ENCODE assay signal across 10 cellular contexts in genomic region chr21:37005548-37006242, GRCh38. TPM values are rescaled to one million over a fixed set of nuclear protein-coding genes. Genes with fewer than 3 reads are reported as not detected.
DNase-seq lines count a peak whose midpoint lies in the region; ATAC-seq and TF ChIP-seq lines count a peak whose summit lies in the region.
"Had no signal": no experiment of that assay in that cellular context is flagged by ENCODE, and none has a peak within 500 bp of the region (broad histone marks: within the 10 kb centered on the region; RNA-seq: fewer than 3 reads in every experiment).

No MANE protein-coding gene starts in this region.

- H2AFZ ChIP-seq in ACC112 (ENCODE audit: low read length, unreplicated experiment) = peak overlapping the region; percentile 32
- H2AFZ ChIP-seq in PC-3 (ENCODE audit: low read length) = peak overlapping the region; percentile 100; the same call in 1 of the 2 replicates
- no peak overlapping the region for H2AFZ ChIP-seq in neural cell (ENCODE audit: low read depth, low read length)

- H3K36me3 ChIP-seq in ACC112 (ENCODE audit: insufficient read depth, low read length) (no peaks in the 10 kb centered on the region), PC-3 (ENCODE audit: low read depth, low read length) (no peaks in the 10 kb centered on the region), esophagus squamous epithelium (no peaks in the 10 kb centered on the region), neural cell (ENCODE audit: insufficient read depth, low read length) (no peaks in the 10 kb centered on the region)
- H3K36me3 ChIP-seq: SJSA1 had no signal

- POLR2A ChIA-PET in PC-3 (lab: Charles Lee; ENCODE audit: unreplicated experiment) = interaction anchor here (0.6 kb wide), 1 partner anchor 20 kb away, joined by 5 read pairs; no protein-coding TSS in a partner anchor

- H3K27ac ChIP-seq in ACC112 (ENCODE audit: low read depth, low read length) (no peak overlapping the region), PC-3 (ENCODE audit: low read length) (no peak overlapping the region), esophagus squamous epithelium (no peak overlapping the region), neural cell (ENCODE audit: low read length) (no peak overlapping the region)
- H3K27ac ChIP-seq: SJSA1 had no signal

- H3K4me2 ChIP-seq in PC-3 (ENCODE audit: low read length) = peak overlapping the region; percentile 86
- H3K4me2 ChIP-seq in neural cell (ENCODE audit: low read length) = no peak overlapping the region

- intact Hi-C loops in PC-3 (cut with micrococcal nuclease) = loop anchor here (5.0 kb wide), 1 partner anchor 82 kb away; no protein-coding TSS in a partner anchor
- intact Hi-C loops in esophagus squamous epithelium (cut with DNase I) = no loop called here

- H3K79me2 ChIP-seq in ACC112 (ENCODE audit: control insufficient read depth, insufficient read depth, low read length, unreplicated experiment) (no peaks in the 10 kb centered on the region), PC-3 (ENCODE audit: low read length) (no peaks in the 10 kb centered on the region), neural cell (replicated peaks; ENCODE audit: insufficient read depth, low read length) (no peaks in the 10 kb centered on the region)

- no peak for ATAC-seq in PC-3
- ATAC-seq in HG02870 (IDR thresholded peaks at IDR 0.05; ENCODE audit: unreplicated experiment) = no peak
- ATAC-seq in GM21423 (IDR thresholded peaks at IDR 0.05; ENCODE audit: unreplicated experiment) = no peak

- H3K4me1 ChIP-seq in ACC112 (ENCODE audit: control insufficient read depth, insufficient read depth, low read length, unreplicated experiment) = no peaks in the 10 kb centered on the region
- H3K4me1 ChIP-seq in PC-3 (ENCODE audit: insufficient read depth, low read length) = peaks cover 13% of the 10 kb centered on the region; the same call in 1 of the 2 replicates
- H3K4me1 ChIP-seq in esophagus squamous epithelium = peaks cover 12 to 29% (median 13%) of the 10 kb centered on the region in 3 donors

- H3F3A ChIP-seq in PC-3 (ENCODE audit: low read length, unreplicated experiment) = no peaks in the 10 kb centered on the region
- H3F3A ChIP-seq in neural cell (ENCODE audit: insufficient read depth, low read length, poor library complexity, severe bottlenecking) = no peaks in the 10 kb centered on the region

- DNase-seq in PC-3 (no peak), esophagus squamous epithelium (lab: John Stamatoyannopoulos, UW) (no peak), DMS53 (lab: John Stamatoyannopoulos, UW) (no peak), DMS53 treated with DMSO at 0.1 percent for 48 hours (lab: John Stamatoyannopoulos, UW; ENCODE audit: unreplicated experiment) (no peak)
- DNase-seq: HFFc6 had no signal

- no peak for TF ChIP-seq EP300 in neural cell (conservative IDR thresholded peaks at IDR 0.05; ENCODE audit: poor library complexity, severe bottlenecking)

- H3K4me3 ChIP-seq in ACC112 (ENCODE audit: low read depth, low read length) (peak overlapping the region; percentile 78), PC-3 (ENCODE audit: low read length) (peak overlapping the region; percentile 76; the same call in 1 of the 2 replicates), esophagus squamous epithelium (peak overlapping the region; percentile 41 to 75 (median 51)), neural cell (ENCODE audit: low read length) (peak overlapping the region; percentile 64)

- CTCF ChIA-PET in PC-3 (lab: Charles Lee) = no interaction called here

- WGBS in esophagus squamous epithelium, 2 donors = 82% methylated on average over 19 to 22 of the region's 58 CpGs

- TF ChIP-seq RAD21 in neural cell (conservative IDR thresholded peaks at IDR 0.05) = no peak

- H3K9me3 ChIP-seq in PC-3 (ENCODE audit: low read length) = no peaks in the 10 kb centered on the region
- no peaks in the 10 kb centered on the region for H3K9me3 ChIP-seq in esophagus squamous epithelium
- peaks cover 5% of the 10 kb centered on the region for H3K9me3 ChIP-seq in neural cell (ENCODE audit: low read length)

- H3K9ac ChIP-seq in PC-3 (ENCODE audit: low read length) (no peak overlapping the region), neural cell (ENCODE audit: low read length) (no peak overlapping the region)

- H3K9me2 ChIP-seq in PC-3 (replicated peaks; ENCODE audit: low read length) = no peaks in the 10 kb centered on the region
- H3K9me2 ChIP-seq in neural cell (ENCODE audit: insufficient read depth, low read length) = no peaks in the 10 kb centered on the region

- H4K20me1 ChIP-seq in PC-3 (ENCODE audit: low read length) (no peaks in the 10 kb centered on the region), neural cell (ENCODE audit: insufficient read depth) (no peaks in the 10 kb centered on the region)

- no TSS peak for BruUV-seq in PC-3 (replicated peaks; lab: Mats Ljungman, UMichigan)

- H3K27me3 ChIP-seq in ACC112 (ENCODE audit: insufficient read depth, low read length) (peaks cover 15% of the 10 kb centered on the region; the same call in 1 of the 2 replicates), PC-3 (ENCODE audit: low read length) (no peaks in the 10 kb centered on the region), esophagus squamous epithelium (peaks cover 0 to 51% (median 2%) of the 10 kb centered on the region in 4 donors), neural cell (ENCODE audit: insufficient read depth, low read depth, low read length) (peaks cover 23% of the 10 kb centered on the region)
- H3K27me3 ChIP-seq: SJSA1 had no signal

- TF ChIP-seq POLR2A in esophagus squamous epithelium (IDR thresholded peaks at IDR 0.05) = no peak

- TF ChIP-seq CTCF in PC-3 (conservative IDR thresholded peaks at IDR 0.05; ENCODE audit: low read depth, low read length) (no peak), esophagus squamous epithelium (IDR thresholded peaks at IDR 0.05) (no peak), neural cell (IDR thresholded peaks at IDR 0.05; ENCODE audit: poor library complexity, severe bottlenecking) (no peak)

TF ChIP-seq in neural cell, 6 proteins besides CTCF, POLR2A, EP300 and RAD21:
- TF ChIP-seq POLR2AphosphoS5 (IDR thresholded peaks at IDR 0.05) (no peak), REST (IDR thresholded peaks at IDR 0.05; ENCODE audit: borderline replicate concordance) (no peak)

RNA-seq across cellular contexts. Expression of gene RIPPLY3, which starts 0.8 kb away (rescaled TPM):
- 10.0 and 11.4 TPM in 2 replicates for total RNA-seq in PC-3 (2014; rRNA removed)
- under 1 TPM in 3 of 4 donors, not detected in 1; 0.40 to 0.57 (median 0.47) TPM for total RNA-seq in esophagus squamous epithelium
- 0.24 and 0.76 TPM in 2 replicates for polyA plus RNA-seq in neural cell
- polyA minus RNA-seq in neural cell = 0.35 TPM in 1 of 2 replicates, not detected in the other
- total RNA-seq: HFFc6 had no signal

RNA-seq across cellular contexts. Expression of gene HLCS, which starts 39.2 kb away (rescaled TPM):
- total RNA-seq in PC-3 (2014; rRNA removed) = 31.7 and 44.1 TPM in 2 replicates
- total RNA-seq in esophagus squamous epithelium = 10 to 100 TPM in 3 of 4 donors, 1 to 10 TPM in 1; 6.3 to 19.5 (median 13.5) TPM
- 11.5 and 12.1 TPM in 2 replicates for polyA plus RNA-seq in neural cell
- polyA minus RNA-seq in neural cell = 30.7 and 41.8 TPM in 2 replicates
